Comparison of ENCODE assay signal across 14 cellular contexts in the genomic region with DNA sequence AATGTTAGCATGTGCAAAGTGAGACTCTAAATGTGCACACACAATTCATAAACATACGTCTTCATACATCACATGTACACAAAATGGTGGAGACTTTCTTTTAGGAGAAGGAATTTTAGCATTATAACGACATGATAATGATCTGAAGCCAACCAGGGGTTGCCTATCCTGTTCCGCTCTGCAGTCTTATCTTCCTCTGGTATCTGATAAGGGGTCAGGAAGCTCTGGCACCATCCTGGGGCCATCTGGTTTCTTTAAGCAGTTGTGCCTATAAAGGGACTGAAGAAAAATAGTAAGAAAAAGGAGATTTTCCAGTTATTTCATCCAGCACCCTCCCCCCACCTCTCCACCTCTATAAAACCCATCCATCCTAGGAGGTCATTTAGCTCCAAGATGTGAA.
"Had no signal": no experiment of that assay in that cellular context is flagged by ENCODE, and none has a peak within 500 bp of the region (broad histone marks: within the 10 kb centered on the region; RNA-seq: fewer than 3 reads in every experiment).

No MANE protein-coding gene starts in this region.

- H3K27ac ChIP-seq: brain microvascular endothelial cell had no signal

- H3K9me3 Mint-ChIP-seq: activated CD4-positive, alpha-beta T cell treated with anti-CD3 and anti-CD28 coated beads, Interleukin-2, amount 10 ng/mL, durations not matched to agents 7 days and 5 days; activated naive CD4-positive, alpha-beta T cell treated with anti-CD3 and anti-CD28 coated beads, Interleukin-2, amount 50 U/mL, for 72 hours; activated T-cell treated with anti-CD3 and anti-CD28 coated beads, Interleukin-2, amount 50 U/mL, for 24 hours; stimulated activated effector memory CD8-positive, alpha-beta T cell treated with anti-CD3 and anti-CD28 coated beads, Interleukin-12 subunit alpha, Interleukin-12 subunit beta, amount 100 ng/mL, for 72 hours had no signal

- H3K36me3 ChIP-seq: pancreas had no signal

- H3K27ac Mint-ChIP-seq: activated CD4-positive, alpha-beta T cell treated with anti-CD3 and anti-CD28 coated beads, Interleukin-2, amount 10 ng/mL, durations not matched to agents 7 days and 5 days had no signal

- H3K4me3 ChIP-seq: pancreas, skin epidermis had no signal

- ATAC-seq: activated naive CD4-positive, alpha-beta T cell treated with anti-CD3 and anti-CD28 coated beads, Interleukin-2, amount 50 U/mL, for 72 hours; left colon; pancreas; stimulated activated effector memory CD8-positive, alpha-beta T cell treated with anti-CD3 and anti-CD28 coated beads, Interleukin-12 subunit alpha, Interleukin-12 subunit beta, amount 100 ng/mL, for 72 hours had no signal

- H3K9me3 ChIP-seq: pancreas had no signal

- H3K27me3 Mint-ChIP-seq: activated CD4-positive, alpha-beta T cell treated with anti-CD3 and anti-CD28 coated beads, Interleukin-2, amount 10 ng/mL, durations not matched to agents 7 days and 5 days; activated T-cell treated with anti-CD3 and anti-CD28 coated beads, Interleukin-2, amount 50 U/mL, for 24 hours had no signal

- H3K27me3 ChIP-seq: brain microvascular endothelial cell, pancreas had no signal

- DNase-seq: activated CD4-positive, alpha-beta T cell treated with anti-CD3 and anti-CD28 coated beads, Interleukin-2, amount 10 ng/mL, durations not matched to agents 7 days and 5 days; activated CD4-positive, CD25-positive, alpha-beta regulatory T cell; activated effector memory CD4-positive, alpha-beta T cell treated with anti-CD3 and anti-CD28 coated beads, Interleukin-2, amount 50 U/mL, for 16 hours; activated T-cell treated with anti-CD3 and anti-CD28 coated beads, Interleukin-2, amount 50 U/mL, for 24 hours; brain microvascular endothelial cell; dermis blood vessel endothelial cell; erythroblast; left colon; pancreas; retina; T-helper 2 cell had no signal

- H3K4me3 Mint-ChIP-seq: activated CD4-positive, alpha-beta T cell treated with anti-CD3 and anti-CD28 coated beads, Interleukin-2, amount 10 ng/mL, durations not matched to agents 7 days and 5 days; activated T-cell treated with anti-CD3 and anti-CD28 coated beads, Interleukin-2, amount 50 U/mL, for 24 hours; stimulated activated effector memory CD8-positive, alpha-beta T cell treated with anti-CD3 and anti-CD28 coated beads, Interleukin-12 subunit alpha, Interleukin-12 subunit beta, amount 100 ng/mL, for 72 hours had no signal
